Comparison of ENCODE assay signal across 5 cellular contexts in the genomic region with DNA sequence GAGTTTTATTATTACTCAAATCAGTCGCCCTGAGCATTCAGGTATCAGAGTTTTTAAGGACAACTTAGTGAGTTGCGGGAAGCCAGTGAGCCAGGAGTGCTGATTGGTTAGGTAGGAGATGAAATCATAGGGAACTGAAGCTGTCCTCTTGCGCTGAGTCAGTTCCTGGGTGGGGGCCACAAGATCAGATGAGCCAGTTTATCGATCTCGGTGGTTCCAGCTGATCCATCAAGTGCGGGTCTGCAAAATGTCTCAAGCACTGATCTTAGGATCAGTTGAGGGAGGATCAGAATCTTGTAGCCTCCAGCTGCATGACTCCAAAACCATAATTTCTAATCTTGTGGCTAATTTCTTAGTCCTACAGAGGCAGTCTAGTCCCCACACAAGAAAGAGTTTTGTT. TPM values are rescaled to one million over a fixed set of nuclear protein-coding genes. Genes with fewer than 3 reads are reported as not detected.
DNase-seq lines count a peak whose midpoint lies in the region; ATAC-seq, FAIRE-seq and TF ChIP-seq lines count a peak whose summit lies in the region.
"Not testable (repeated sequence)": the region's sequence is repeated elsewhere in the genome, so short reads cannot be mapped to it uniquely, and the experiment has no call there.

No MANE protein-coding gene starts in this region.

- H3K36me3 Mint-ChIP-seq in GM23338 (ENCODE audit: low read depth): not testable (repeated sequence)

- H3K79me1 ChIP-seq in neuronal stem cell (ENCODE audit: low read depth, low read length): not testable (repeated sequence)

- H2AK5ac ChIP-seq in neuronal stem cell (ENCODE audit: low read depth, low read length): not testable (repeated sequence)

- not testable (repeated sequence) for H4K91ac ChIP-seq in neuronal stem cell (ENCODE audit: low read depth, low read length, poor library complexity)

- H4K8ac ChIP-seq in neuronal stem cell (ENCODE audit: low read depth, low read length): not testable (repeated sequence)

- TF ChIP-seq RAD21 in K562 (CRISPR knock-in tag; conservative IDR thresholded peaks at IDR 0.05 in 1 of 2, IDR thresholded peaks at IDR 0.05 in 1 of 2): not testable (repeated sequence)

- not testable (repeated sequence) for H3K27ac Mint-ChIP-seq in GM23338

- H3K79me2 ChIP-seq in GM23338 (replicated peaks; ENCODE audit: insufficient read depth); Loucy (ENCODE audit: insufficient read depth, low read length); K562 (ENCODE audit: control insufficient read depth, insufficient read depth, low read length): not testable (repeated sequence)

- not testable (repeated sequence) for H2BK12ac ChIP-seq in neuronal stem cell (ENCODE audit: low read length)

- BruUV-seq in K562 (replicated peaks; lab: Mats Ljungman, UMichigan): not testable (repeated sequence)

- TF ChIP-seq CTCF in GM23338 (conservative IDR thresholded peaks at IDR 0.05; ENCODE audit: low read depth in 2 of 2); Loucy (conservative IDR thresholded peaks at IDR 0.05; ENCODE audit: low read length); K562 (IDR thresholded peaks at IDR 0.05 in 2 of 3, conservative IDR thresholded peaks at IDR 0.05 in 1 of 3; ENCODE audit: insufficient read depth in 2 of 3, low read depth in 1 of 3, low read length in 3 of 3): not testable (repeated sequence)

- H3K4me3 Mint-ChIP-seq in GM23338: not testable (repeated sequence)

- not testable (repeated sequence) for H2BK15ac ChIP-seq in neuronal stem cell (ENCODE audit: low read length)

- not testable (repeated sequence) for H3K27me3 ChIP-seq in GM23338 (ENCODE audit: insufficient read depth); Loucy (ENCODE audit: insufficient read depth, low read length, poor library complexity, severe bottlenecking); K562 (ENCODE audit: control insufficient read depth in 2 of 2, insufficient read depth in 2 of 2, low read length in 2 of 2); neuronal stem cell (ENCODE audit: control insufficient read depth in 3 of 3, insufficient read depth in 3 of 3, low read depth in 1 of 3, low read length in 3 of 3)

- not testable (repeated sequence) for H3K23ac ChIP-seq in neuronal stem cell (ENCODE audit: low read depth, low read length, poor library complexity)

- not testable (repeated sequence) for H3K27ac ChIP-seq in GM23338 (ENCODE audit: low read depth); neuronal stem cell (replicated peaks; ENCODE audit: low read length)
- peak overlapping the region; percentile 78 for H3K27ac ChIP-seq in K562 (ENCODE audit: extremely low read depth, low read depth, low read length)

- ATAC-seq in GM23338: not testable (repeated sequence)
- peak; percentile 35 for ATAC-seq in K562

- H2BK120ac ChIP-seq in neuronal stem cell (ENCODE audit: low read depth, low read length): not testable (repeated sequence)

- H2AFZ ChIP-seq in GM23338 (peak overlapping the region; percentile 77; the same call in 1 of the 2 replicates), Loucy (ENCODE audit: low read length) (0 out of 2 replicates have a peak overlapping the region, but pooled peaks have one; percentile 98), K562 (ENCODE audit: low read depth, low read length) (peak overlapping the region; percentile 97), neuronal stem cell (ENCODE audit: low read length) (peak overlapping the region; percentile 6)

- not testable (repeated sequence) for H3K4me3 ChIP-seq in GM23338; Loucy (ENCODE audit: low read length, poor library complexity, severe bottlenecking); K562; neuronal stem cell (ENCODE audit: low read length in 2 of 2)

- TF ChIP-seq POLR2A in K562 (conservative IDR thresholded peaks at IDR 0.05); erythroblast (IDR thresholded peaks at IDR 0.05; ENCODE audit: low read length): not testable (repeated sequence)

- H4K20me1 ChIP-seq in GM23338 (replicated peaks; ENCODE audit: insufficient read depth); Loucy (ENCODE audit: insufficient read depth, low read length, poor library complexity, severe bottlenecking); K562 (replicated peaks; ENCODE audit: control insufficient read depth, insufficient read depth, low read length): not testable (repeated sequence)

- not testable (repeated sequence) for H3K4ac ChIP-seq in neuronal stem cell (ENCODE audit: low read length)

- not testable (repeated sequence) for H3K14ac ChIP-seq in neuronal stem cell (ENCODE audit: low read length)

- H3K9ac ChIP-seq in Loucy (ENCODE audit: low read depth, low read length, poor library complexity, severe bottlenecking); neuronal stem cell (ENCODE audit: low read depth, low read length, poor library complexity): not testable (repeated sequence)
- 0 out of 4 replicates have a peak overlapping the region, but pooled peaks of 1 of the 2 experiments have one; percentile 27 for H3K9ac ChIP-seq in K562 (ENCODE audit: insufficient read depth in 1 of 2, low read depth in 2 of 2, low read length in 2 of 2)

- H3K9me2 ChIP-seq in GM23338 (ENCODE audit: insufficient read depth); Loucy (replicated peaks; ENCODE audit: low read depth, low read length): not testable (repeated sequence)

- not testable (repeated sequence) for DNase-seq in GM23338 (ENCODE audit: low spot score); neuronal stem cell (ENCODE audit: low spot score)
- DNase-seq in K562 (ENCODE audit: extremely low read depth in 1 of 4, low spot score in 3 of 4): peak in 1 of 4 experiments; percentile 44
- peak; percentile 11 to 25 for DNase-seq in erythroblast (lab: John Stamatoyannopoulos, UW)

- H3K4me1 Mint-ChIP-seq in GM23338: not testable (repeated sequence)

- CTCF ChIA-PET in K562 (lab: Yijun Ruan, JAX; ENCODE audit: low intra/inter-chr PET ratio): not testable (repeated sequence)

- H2BK5ac ChIP-seq in neuronal stem cell (ENCODE audit: low read length): not testable (repeated sequence)

- intact Hi-C loops in K562 (cut with micrococcal nuclease): not testable (repeated sequence)

- H3K4me1 ChIP-seq in GM23338 (ENCODE audit: insufficient read depth); Loucy (ENCODE audit: insufficient read depth, low read length, poor library complexity, severe bottlenecking); neuronal stem cell (ENCODE audit: control insufficient read depth in 2 of 2, insufficient read depth in 1 of 2, low read depth in 1 of 2, low read length in 2 of 2): not testable (repeated sequence)
- peaks cover 4 to 26% of the 10 kb centered on the region in 2 experiments; a peak in 3 of 5 replicates for H3K4me1 ChIP-seq in K562 (replicated peaks in 1 of 2; ENCODE audit: control insufficient read depth in 2 of 2, insufficient read depth in 2 of 2, low read length in 2 of 2)

- H3K9me1 ChIP-seq in K562 (ENCODE audit: control insufficient read depth, insufficient read depth, low read length): not testable (repeated sequence)

- not testable (repeated sequence) for H3F3A ChIP-seq in GM23338 (replicated peaks; ENCODE audit: low read depth); Loucy (ENCODE audit: low read depth)

- not testable (repeated sequence) for FAIRE-seq in K562 (lab: Jason Lieb, UNC)

- 6% methylated on average over 6 of the region's 6 CpGs for WGBS in K562 (ENCODE audit: insufficient coverage, low coverage, missing lambda C conversion rate)
- WGBS in neuronal stem cell (ENCODE audit: extremely low coverage in 2 of 2, insufficient read length in 2 of 2, insufficient replicate concordance in 1 of 2), 2 donors: no CpG with 5 or more reads among the region's 6 CpGs

- peak; percentile 18; the same call in 1 of the 2 replicates for TF ChIP-seq EP300 in K562 (IDR thresholded peaks at IDR 0.05; ENCODE audit: low read length)

- POLR2A ChIA-PET in K562 (lab: Yijun Ruan, JAX): interaction anchor here (1.1 kb wide), 1 partner anchor 19 kb away, joined by 3 read pairs; no protein-coding TSS in a partner anchor

- not testable (repeated sequence) for H3K36me3 ChIP-seq in GM23338 (ENCODE audit: insufficient read depth); Loucy (ENCODE audit: insufficient read depth, low read length); K562 (ENCODE audit: control insufficient read depth, insufficient read depth, low read length); neuronal stem cell (replicated peaks in 1 of 2; ENCODE audit: control insufficient read depth in 2 of 2, insufficient read depth in 2 of 2, low read length in 2 of 2)

- in situ Hi-C loops in K562 (cut with MboI): not testable (repeated sequence)

- not testable (repeated sequence) for H3K27me3 Mint-ChIP-seq in GM23338 (ENCODE audit: insufficient read depth, low read depth, poor library complexity)

- not testable (repeated sequence) for H3K4me2 ChIP-seq in GM23338; Loucy (ENCODE audit: low read depth, low read length, poor library complexity, severe bottlenecking); K562 (ENCODE audit: insufficient read depth, low read length); neuronal stem cell (ENCODE audit: insufficient read depth, low read length, poor library complexity, severe bottlenecking)

- not testable (repeated sequence) for H3K9me3 ChIP-seq in Loucy (ENCODE audit: insufficient read depth, low read depth, low read length); K562 (replicated peaks; ENCODE audit: control insufficient read depth, insufficient read depth, low read depth, low read length); neuronal stem cell (replicated peaks in 1 of 2; ENCODE audit: control insufficient read depth in 2 of 2, insufficient read depth in 1 of 2, low read depth in 1 of 2, low read length in 2 of 2)

- H3K18ac ChIP-seq in neuronal stem cell (ENCODE audit: low read length): not testable (repeated sequence)

- H3K9me3 Mint-ChIP-seq in GM23338: not testable (repeated sequence)

RNA-seq across cellular contexts. Expression of a gene that starts 48.6 kb away (rescaled TPM):
- total RNA-seq in GM23338 (2014; rRNA removed; shearing (Covaris generic)): 39.7 and 43.2 TPM in 2 replicates
- polyA plus RNA-seq in GM23338 (2016; fragmentation: Nextera tagmentation; extraction: Ambion mirVana) (33.7 and 38.2 TPM in 2 replicates), K562 (2011; rRNA removed) (64.9 and 68.7 TPM in 2 replicates), K562 (2014; fragmentation: Illumina TruSeq; extraction: Trizol) (58.6 and 86.8 TPM in 2 replicates), K562 (2014; fragmentation: Nextera tagmentation; extraction: Ambion mirVana) (10 to 100 TPM; 22.9 to 27.1 TPM), K562 (2014; rRNA removed) (41.4 and 47.3 TPM in 2 replicates)
- 49.3 and 95.0 TPM in 2 replicates for total RNA-seq in K562 (2011; cell fraction: chromatin; rRNA removed; ENCODE audit: low replicate concordance)
- total RNA-seq in K562 (2011; cell fraction: nucleolus; rRNA removed): 83.7 and 85.8 TPM in 2 replicates
- total RNA-seq in K562 (2011; cell fraction: nucleoplasm; rRNA removed): 94.5 and 101 TPM in 2 replicates
- total RNA-seq in K562 (2014; rRNA removed) (82.7 and 92.5 TPM in 2 replicates), K562 (2014; rRNA removed; fragmentation: Illumina TruSeq; extraction: Trizol) (62.5 and 74.6 TPM in 2 replicates), K562 (2015; rRNA removed; fragmentation: Illumina TruSeq; extraction: Trizol) (72.0 and 79.6 TPM in 2 replicates), K562 (2021) (52.8 and 54.6 TPM in 2 replicates)
- polyA plus RNA-seq in K562 (2011; cell fraction: cytosol; rRNA removed): 49.5 and 54.9 TPM in 2 replicates
- 42.5 and 48.9 TPM in 2 replicates for polyA plus RNA-seq in K562 (2011; cell fraction: nucleus; rRNA removed)
- 36.6 and 59.2 TPM in 2 replicates for polyA plus RNA-seq in K562 (2012)
- polyA minus RNA-seq in K562 (2011; rRNA and poly(A)+ RNA removed): 86.4 and 102 TPM in 2 replicates
- 53.2 and 76.2 TPM in 2 replicates for polyA minus RNA-seq in K562 (2011; cell fraction: cytosol; rRNA and poly(A)+ RNA removed)
- polyA minus RNA-seq in K562 (2011; cell fraction: nucleus; rRNA and poly(A)+ RNA removed): 17.5 and 29.4 TPM in 2 replicates
- 27.2 TPM for polyA plus RNA-seq in neuronal stem cell (2013, experiment 1 of 2)
- 28.0 TPM for polyA plus RNA-seq in neuronal stem cell (2013, experiment 2 of 2)

Comparison
In these comparisons a context has a peak if more than half of its experiments do, and no peak if none do; other contexts are left out.
1. H2AFZ ChIP-seq: peak in every context shown above with its lines; median percentile 98 in Loucy; 97 in K562; 77 in GM23338; 6 in neuronal stem cell.